ENCODE assay signal across 22 cellular contexts in the genomic region with DNA sequence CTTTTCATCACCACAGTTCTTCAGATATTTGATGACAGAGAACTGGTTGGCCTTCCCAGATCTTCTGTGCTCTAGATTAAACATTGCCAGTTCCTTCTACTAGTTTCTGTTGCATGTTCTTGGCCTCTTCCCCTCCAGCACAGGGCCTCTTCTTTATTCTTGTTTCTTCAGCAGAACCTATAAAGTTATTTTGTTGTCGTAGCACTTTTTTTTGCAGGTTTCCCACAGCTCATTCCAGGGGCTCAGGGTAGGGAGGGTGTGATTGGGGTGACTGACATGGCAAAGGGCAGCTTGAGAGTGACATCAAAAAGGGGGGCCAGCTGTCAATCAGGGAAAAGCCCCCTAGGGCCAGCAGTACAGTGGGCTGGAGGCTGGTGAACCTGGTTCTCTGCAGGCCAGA.
A peak's percentile ranks its signal among the peaks of the same experiment; 100 is the strongest.
DNase-seq lines count a peak whose midpoint lies in the region; ATAC-seq lines count a peak whose summit lies in the region.
"Had no signal": no experiment of that assay in that cellular context is flagged by ENCODE, and none has a peak within 500 bp of the region (broad histone marks: within the 10 kb centered on the region; RNA-seq: fewer than 3 reads in every experiment).

No MANE protein-coding gene starts in this region.

- intact Hi-C loops in dendritic cell treated with granulocyte-macrophage colony-stimulating factor and Interleukin-4, amounts not matched to agents 40 ng/mL and 50 ng/mL, for 4 days (cut with micrococcal nuclease) = no loop called here

- peaks cover 61% of the 10 kb centered on the region for H3K4me1 Mint-ChIP-seq in dendritic cell treated with granulocyte-macrophage colony-stimulating factor and Interleukin-4, amounts not matched to agents 40 ng/mL and 50 ng/mL, for 4 days (ENCODE audit: low read depth)

- H3K4me3 ChIP-seq in skin epidermis = no peak overlapping the region
- H3K4me3 ChIP-seq: esophagus muscularis mucosa, ovary, Peyer's patch, uterus had no signal

- peak overlapping the region; percentile 61 for H3K27ac Mint-ChIP-seq in dendritic cell treated with granulocyte-macrophage colony-stimulating factor and Interleukin-4, amounts not matched to agents 40 ng/mL and 50 ng/mL, for 4 days
- H3K27ac Mint-ChIP-seq: activated CD4-positive, alpha-beta memory T cell treated with anti-CD3 and anti-CD28 coated beads for 36 hours had no signal

- DNase-seq in CD1c-positive myeloid dendritic cell (ENCODE audit: extremely low spot score) (peak; percentile 24), MV-4-11 (lab: John Stamatoyannopoulos, UW) (peak; percentile 34), NCI-H2196 treated with DMSO at 0.1 percent for 48 hours (lab: John Stamatoyannopoulos, UW; ENCODE audit: unreplicated experiment) (no peak), COR-L47 (lab: John Stamatoyannopoulos, UW) (no peak)
- DNase-seq: activated CD4-positive, alpha-beta memory T cell treated with anti-CD3 and anti-CD28 coated beads for 36 hours; activated effector memory CD4-positive, alpha-beta T cell treated with anti-CD3 and anti-CD28 coated beads, Interleukin-2, amount 50 U/mL, for 16 hours; DMS79 treated with DMSO at 0.1 percent for 48 hours; KG1; kidney; mesendoderm; naive thymus-derived CD8-positive, alpha-beta T cell; NCI-H1048; NCI-H2029 treated with DMSO at 0.1 percent for 48 hours; NCI-H446; ovary; Peyer's patch; right cardiac atrium; uterus had no signal

- ATAC-seq in HG02623 (IDR thresholded peaks at IDR 0.05; ENCODE audit: unreplicated experiment) = no peak
- ATAC-seq: naive thymus-derived CD8-positive, alpha-beta T cell had no signal

- H3K4me3 Mint-ChIP-seq in dendritic cell treated with granulocyte-macrophage colony-stimulating factor and Interleukin-4, amounts not matched to agents 40 ng/mL and 50 ng/mL, for 4 days = peak overlapping the region; percentile 7
- H3K4me3 Mint-ChIP-seq: activated CD4-positive, alpha-beta memory T cell treated with anti-CD3 and anti-CD28 coated beads for 36 hours; naive thymus-derived CD8-positive, alpha-beta T cell had no signal

- peaks cover 20% of the 10 kb centered on the region for H3K36me3 Mint-ChIP-seq in dendritic cell treated with granulocyte-macrophage colony-stimulating factor and Interleukin-4, amounts not matched to agents 40 ng/mL and 50 ng/mL, for 4 days (ENCODE audit: low read depth)
- H3K36me3 Mint-ChIP-seq: activated CD4-positive, alpha-beta memory T cell treated with anti-CD3 and anti-CD28 coated beads for 36 hours; naive thymus-derived CD8-positive, alpha-beta T cell had no signal

- no peaks in the 10 kb centered on the region for H3K9me3 Mint-ChIP-seq in dendritic cell treated with granulocyte-macrophage colony-stimulating factor and Interleukin-4, amounts not matched to agents 40 ng/mL and 50 ng/mL, for 4 days
- H3K9me3 Mint-ChIP-seq: activated CD4-positive, alpha-beta memory T cell treated with anti-CD3 and anti-CD28 coated beads for 36 hours; naive thymus-derived CD8-positive, alpha-beta T cell had no signal

- peak overlapping the region in 11 of 21 experiments; percentile 3 to 75 (median 40) for H3K27ac ChIP-seq in skin epidermis
- H3K27ac ChIP-seq: ovary had no signal

- H3K27me3 Mint-ChIP-seq in dendritic cell treated with granulocyte-macrophage colony-stimulating factor and Interleukin-4, amounts not matched to agents 40 ng/mL and 50 ng/mL, for 4 days = no peaks in the 10 kb centered on the region
- H3K27me3 Mint-ChIP-seq: activated CD4-positive, alpha-beta memory T cell treated with anti-CD3 and anti-CD28 coated beads for 36 hours; naive thymus-derived CD8-positive, alpha-beta T cell had no signal

Comparison
In these comparisons a context has a peak if more than half of its experiments do, and no peak if none do; other contexts are left out.
1. DNase-seq: peak in CD1c-positive myeloid dendritic cell (single experiment) and MV-4-11 (single experiment); none in NCI-H2196 treated with DMSO at 0.1 percent for 48 hours (single experiment) and COR-L47 (single experiment).